ENCODE assay signal across 1 cellular context in the genomic region with DNA sequence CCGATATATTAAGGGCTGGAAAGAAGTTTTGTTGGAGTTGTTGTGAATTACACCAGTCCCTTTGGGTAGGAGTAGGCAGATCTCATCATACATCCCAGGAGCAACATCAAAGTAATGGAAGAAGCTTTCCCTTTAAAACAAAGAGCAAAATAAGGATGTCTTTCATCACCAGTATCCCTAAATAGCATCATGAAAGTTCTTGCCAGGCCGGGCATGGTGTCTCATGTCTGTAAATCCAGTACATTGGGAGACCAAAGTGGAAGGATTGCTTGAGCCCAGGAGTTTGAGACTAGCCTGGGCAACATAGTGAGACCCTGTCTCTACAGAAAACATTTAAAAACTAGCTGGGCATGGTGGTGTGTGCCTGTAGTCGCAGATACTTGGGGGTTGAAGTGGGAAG.
TF ChIP-seq lines count a peak whose summit lies in the region.

No MANE protein-coding gene starts in this region.

TF ChIP-seq in HepG2, 621 proteins besides CTCF, POLR2A, EP300 and RAD21:
- TF ChIP-seq NR2F6 (IDR thresholded peaks at IDR 0.05), result no peak
- no peak for TF ChIP-seq NR2F6 (CRISPR knock-in tag; IDR thresholded peaks at IDR 0.05)
- no peak for TF ChIP-seq CEBPB (IDR thresholded peaks at IDR 0.05; ENCODE audit: borderline replicate concordance, low read depth, low read length)
- TF ChIP-seq, protein P1, sequence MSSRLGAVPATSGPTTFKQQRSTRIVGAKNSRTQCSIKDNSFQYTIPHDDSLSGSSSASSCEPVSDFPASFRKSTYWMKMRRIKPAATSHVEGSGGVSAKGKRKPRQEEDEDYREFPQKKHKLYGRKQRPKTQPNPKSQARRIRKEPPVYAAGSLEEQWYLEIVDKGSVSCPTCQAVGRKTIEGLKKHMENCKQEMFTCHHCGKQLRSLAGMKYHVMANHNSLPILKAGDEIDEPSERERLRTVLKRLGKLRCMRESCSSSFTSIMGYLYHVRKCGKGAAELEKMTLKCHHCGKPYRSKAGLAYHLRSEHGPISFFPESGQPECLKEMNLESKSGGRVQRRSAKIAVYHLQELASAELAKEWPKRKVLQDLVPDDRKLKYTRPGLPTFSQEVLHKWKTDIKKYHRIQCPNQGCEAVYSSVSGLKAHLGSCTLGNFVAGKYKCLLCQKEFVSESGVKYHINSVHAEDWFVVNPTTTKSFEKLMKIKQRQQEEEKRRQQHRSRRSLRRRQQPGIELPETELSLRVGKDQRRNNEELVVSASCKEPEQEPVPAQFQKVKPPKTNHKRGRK (CRISPR knock-in tag; IDR thresholded peaks at IDR 0.05), result no peak
- no peak for TF ChIP-seq ZNF556 (CRISPR knock-in tag; IDR thresholded peaks at IDR 0.05; ENCODE audit: borderline replicate concordance)
- 0 out of 2 replicates have a peak, but pooled peaks have one; percentile 29 for TF ChIP-seq ZNF121 (CRISPR knock-in tag; IDR thresholded peaks at IDR 0.05)
